In genomic region chr15:63188247-63188936, GRCh38 we compare ENCODE assay signal across 8 cellular contexts. TPM values are rescaled to one million over a fixed set of nuclear protein-coding genes. Genes with fewer than 3 reads are reported as not detected.
DNase-seq lines count a peak whose midpoint lies in the region; ATAC-seq and TF ChIP-seq lines count a peak whose summit lies in the region.

No MANE protein-coding gene starts in this region.

- intact Hi-C loops in A673 (cut with micrococcal nuclease; ENCODE audit: unreplicated experiment): loop anchor here (5.0 kb wide), 2 partner anchors 69 to 89 kb away; partner anchors contain the start of gene APH1B
- intact Hi-C loops in upper lobe of right lung (cut with DNase I): no loop called here

- H3K14ac ChIP-seq in mesenchymal stem cell (ENCODE audit: low read length in 2 of 2): no peak overlapping the region

- H3K4ac ChIP-seq in mesenchymal stem cell (ENCODE audit: low read depth in 1 of 2, low read length in 2 of 2): no peak overlapping the region

- TF ChIP-seq CTCF in A673 (conservative IDR thresholded peaks at IDR 0.05; ENCODE audit: low read depth, low read length) (no peak), HFF-Myc (IDR thresholded peaks at IDR 0.05; ENCODE audit: low read depth, low read length, missing control alignments) (no peak), upper lobe of right lung (IDR thresholded peaks at IDR 0.05) (no peak)

- peak overlapping the region; percentile 94 for H3K4me2 ChIP-seq in mesenchymal stem cell (ENCODE audit: low read length, poor library complexity, severe bottlenecking)

- peak overlapping the region; percentile 94 for H3K4me3 ChIP-seq in A673 (ENCODE audit: low read depth, low read length, poor library complexity, severe bottlenecking)
- H3K4me3 ChIP-seq in HFF-Myc (replicated peaks; ENCODE audit: low read depth, low read length): peak overlapping the region; percentile 67
- peak overlapping the region; percentile 64 to 82 for H3K4me3 ChIP-seq in mesenchymal stem cell (ENCODE audit: insufficient read depth in 1 of 2, low read depth in 1 of 2, low read length in 2 of 2)
- H3K4me3 ChIP-seq in upper lobe of right lung: peak overlapping the region; percentile 66

- no peak overlapping the region for H2BK120ac ChIP-seq in mesenchymal stem cell (ENCODE audit: low read depth, low read length)

- DNase-seq in A673 (ENCODE audit: low spot score) (no peak), HFF-Myc (ENCODE audit: extremely low read depth, low read depth) (no peak), mesenchymal stem cell (no peak), upper lobe of right lung (no peak), 8988T (no peak), GM19240 (ENCODE audit: insufficient read length, low spot score) (no peak)

- no peaks in the 10 kb centered on the region for H3K79me1 ChIP-seq in mesenchymal stem cell (replicated peaks; ENCODE audit: low read length, poor library complexity, severe bottlenecking)

- H3K9ac ChIP-seq in mesenchymal stem cell (ENCODE audit: low read length): peak overlapping the region; percentile 83

- no peaks in the 10 kb centered on the region for H3K27me3 ChIP-seq in A673 (replicated peaks; ENCODE audit: insufficient read depth, low read depth, low read length, poor library complexity)
- H3K27me3 ChIP-seq in mesenchymal stem cell (ENCODE audit: control insufficient read depth in 1 of 2, insufficient read depth in 1 of 2, low read length in 2 of 2): no peaks in the 10 kb centered on the region
- H3K27me3 ChIP-seq in upper lobe of right lung: no peaks in the 10 kb centered on the region

- 62% methylated on average over 6 of the region's 10 CpGs for WGBS in mesenchymal stem cell

- no peaks in the 10 kb centered on the region for H3K36me3 ChIP-seq in A673 (ENCODE audit: insufficient read depth, low read length, poor library complexity, severe bottlenecking)
- no peaks in the 10 kb centered on the region for H3K36me3 ChIP-seq in mesenchymal stem cell (ENCODE audit: control insufficient read depth in 1 of 2, insufficient read depth in 2 of 2, low read depth in 1 of 2, low read length in 2 of 2)
- H3K36me3 ChIP-seq in upper lobe of right lung: no peaks in the 10 kb centered on the region

- H3K23ac ChIP-seq in mesenchymal stem cell (ENCODE audit: low read length in 2 of 2): no peak overlapping the region

- H3K4me1 ChIP-seq in A673 (ENCODE audit: insufficient read depth, low read length, poor library complexity, severe bottlenecking) (peaks cover 10% of the 10 kb centered on the region), mesenchymal stem cell (ENCODE audit: control insufficient read depth, insufficient read depth, low read depth, low read length) (peaks cover 2% of the 10 kb centered on the region), upper lobe of right lung (peaks cover 19% of the 10 kb centered on the region)

- peak overlapping the region in 1 of 2 experiments; percentile 65 for H3K18ac ChIP-seq in mesenchymal stem cell (ENCODE audit: low read depth in 1 of 2, low read length in 2 of 2)

- H2AK5ac ChIP-seq in mesenchymal stem cell (ENCODE audit: low read length, severe bottlenecking): no peak overlapping the region

- no peak for ATAC-seq in upper lobe of right lung
- ATAC-seq in GM21526 (IDR thresholded peaks at IDR 0.05; ENCODE audit: low FRiP score, unreplicated experiment): no peak

- peak overlapping the region; percentile 67 for H4K8ac ChIP-seq in mesenchymal stem cell (ENCODE audit: low read length)

- H2AFZ ChIP-seq in mesenchymal stem cell (ENCODE audit: low read depth, low read length): peak overlapping the region; percentile 57

- H3K27ac ChIP-seq in A673 (ENCODE audit: low read depth, low read length, poor library complexity, severe bottlenecking) (no peak overlapping the region), angular gyrus (ENCODE audit: low read depth, low read length) (peak overlapping the region; percentile 71), mesenchymal stem cell (ENCODE audit: low read length, poor library complexity, severe bottlenecking) (peak overlapping the region; percentile 21), upper lobe of right lung (peak overlapping the region; percentile 58)

- H4K91ac ChIP-seq in mesenchymal stem cell (ENCODE audit: low read length): peak overlapping the region; percentile 54

- CTCF ChIA-PET in A673 (lab: Charles Lee): no interaction called here

- no peak overlapping the region for H2BK5ac ChIP-seq in mesenchymal stem cell (ENCODE audit: low read depth, low read length, poor library complexity, severe bottlenecking)

- H2BK15ac ChIP-seq in mesenchymal stem cell (ENCODE audit: low read depth, poor library complexity, severe bottlenecking): no peak overlapping the region

- BruUV-seq in A673 (replicated peaks; lab: Mats Ljungman, UMichigan): no TSS peak

- no peaks in the 10 kb centered on the region for H3K9me3 ChIP-seq in A673 (ENCODE audit: low read depth, low read length, poor library complexity, severe bottlenecking)
- H3K9me3 ChIP-seq in mesenchymal stem cell (ENCODE audit: control insufficient read depth, low read length): no peaks in the 10 kb centered on the region
- H3K9me3 ChIP-seq in upper lobe of right lung: no peaks in the 10 kb centered on the region

- POLR2A ChIA-PET in A673 (lab: Charles Lee; ENCODE audit: low non-redundant PET): interaction anchor here (0.6 kb wide), 1 partner anchor 187 kb away, joined by 3 read pairs; no protein-coding TSS in a partner anchor

- peak overlapping the region in 1 of 2 experiments; percentile 67 for H2BK12ac ChIP-seq in mesenchymal stem cell (ENCODE audit: low read length in 2 of 2)

RNA-seq across cellular contexts. Expression of gene RAB8B, which starts 1.0 kb away (rescaled TPM):
- 29.1 and 34.3 TPM in 2 replicates for total RNA-seq in A673 (2021)
- 63.1 TPM for polyA plus RNA-seq in mesenchymal stem cell (2013, experiment 1 of 2)
- 60.0 TPM for polyA plus RNA-seq in mesenchymal stem cell (2013, experiment 2 of 2)
- total RNA-seq in upper lobe of right lung: 54.5 TPM

RNA-seq across cellular contexts. Expression of gene RPS27L, which starts 31.1 kb away (rescaled TPM):
- total RNA-seq in A673 (2021) (64.2 and 65.6 TPM in 2 replicates), upper lobe of right lung (196 TPM)
- polyA plus RNA-seq in mesenchymal stem cell (2013, experiment 1 of 2): 252 TPM
- polyA plus RNA-seq in mesenchymal stem cell (2013, experiment 2 of 2): 272 TPM
